ENCODE assay signal across 2 cellular contexts in the genomic region with DNA sequence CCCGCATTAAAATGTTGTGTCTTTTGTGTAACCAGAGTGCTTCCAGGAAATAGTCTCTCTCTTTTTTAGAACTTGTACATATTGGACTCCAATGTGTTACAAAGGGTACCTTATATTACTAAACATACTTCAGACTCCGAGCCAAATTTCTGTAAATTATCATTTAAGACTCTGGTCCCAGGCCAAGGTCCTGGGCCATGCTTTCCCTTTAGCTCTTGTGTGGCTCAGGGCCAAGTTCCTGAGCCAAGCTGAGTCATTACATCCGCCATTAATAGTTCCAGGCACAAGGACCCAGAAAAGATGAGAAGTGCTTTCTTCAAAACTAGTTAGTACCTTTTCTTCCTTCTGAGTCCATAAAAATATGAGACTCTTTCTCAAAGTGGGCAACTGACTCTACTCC. TPM values are rescaled to one million over a fixed set of nuclear protein-coding genes. Genes with fewer than 3 reads are reported as not detected.
"Had no signal": no experiment of that assay in that cellular context is flagged by ENCODE, and none has a peak within 500 bp of the region (broad histone marks: within the 10 kb centered on the region; RNA-seq: fewer than 3 reads in every experiment).

No MANE protein-coding gene starts in this region.

RNA-seq across cellular contexts. Expression of a gene that starts 4.6 kb away (rescaled TPM):
- total RNA-seq: G401, GM12878 had no signal
- polyA plus RNA-seq: GM12878 had no signal
